Comparison of ENCODE assay signal across 8 cellular contexts in the genomic region with DNA sequence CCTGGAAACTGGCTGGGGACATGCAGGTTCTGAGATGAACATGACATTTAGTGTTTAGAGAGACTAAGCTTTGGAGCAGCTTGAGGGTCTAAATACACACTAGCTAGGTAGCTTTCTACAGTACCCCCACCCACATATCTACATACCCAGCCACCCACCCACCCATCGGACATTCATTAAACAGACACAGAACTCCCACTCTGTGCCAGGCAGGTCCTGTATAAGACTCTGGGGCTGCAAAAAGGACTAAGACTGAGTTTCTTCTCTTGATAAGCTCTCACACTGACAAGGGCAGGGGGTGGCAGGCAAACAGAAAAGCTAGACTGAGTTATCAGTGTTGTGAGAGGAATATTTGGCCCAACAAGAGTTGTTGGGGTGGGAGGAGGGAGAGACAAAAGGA. TPM values are rescaled to one million over a fixed set of nuclear protein-coding genes. Genes with fewer than 3 reads are reported as not detected.
DNase-seq lines count a peak whose midpoint lies in the region; ATAC-seq and TF ChIP-seq lines count a peak whose summit lies in the region.

No MANE protein-coding gene starts in this region.

- peaks cover 67% of the 10 kb centered on the region for H3K4me1 ChIP-seq in skeletal muscle satellite cell (ENCODE audit: control insufficient read depth, insufficient read depth, low read length)

- H3K36me3 ChIP-seq in skeletal muscle satellite cell (ENCODE audit: insufficient read depth, low read length), result peaks cover 50% of the 10 kb centered on the region

- H3K27ac Mint-ChIP-seq in HFFc6, result peak overlapping the region; percentile 88
- peak overlapping the region; percentile 93 for H3K27ac Mint-ChIP-seq in activated T-helper 2 cell treated with anti-CD3 and anti-CD28 coated beads, Interferon-gamma antibody, Interleukin-2, Interleukin-4, amounts not matched to agents 10 μg/mL and 5 μg/mL and 100 μg/mL, durations not matched to agents 14 hours and 24 hours and 36 hours

- H3K27me3 Mint-ChIP-seq in HFFc6 (ENCODE audit: insufficient read depth), result peaks cover 1% of the 10 kb centered on the region
- no peaks in the 10 kb centered on the region for H3K27me3 Mint-ChIP-seq in activated T-helper 2 cell treated with anti-CD3 and anti-CD28 coated beads, Interferon-gamma antibody, Interleukin-2, Interleukin-4, amounts not matched to agents 10 μg/mL and 5 μg/mL and 100 μg/mL, durations not matched to agents 14 hours and 24 hours and 36 hours (ENCODE audit: low read depth)

- DNase-seq in HFFc6 (no peak), left cardiac atrium (no peak), NCI-H345 (lab: John Stamatoyannopoulos, UW) (no peak), KBM-7 (no peak), NCI-H2227 (lab: John Stamatoyannopoulos, UW; ENCODE audit: unreplicated experiment) (no peak)
- DNase-seq in activated T-helper 2 cell treated with anti-CD3 and anti-CD28 coated beads, Interferon-gamma antibody, Interleukin-2, Interleukin-4, amounts not matched to agents 10 μg/mL and 5 μg/mL and 100 μg/mL, durations not matched to agents 14 hours and 24 hours and 36 hours (ENCODE audit: low spot score), result no peak

- peak overlapping the region; percentile 87 for H3K4me2 ChIP-seq in skeletal muscle satellite cell (ENCODE audit: low read length)

- H3K4me3 Mint-ChIP-seq in HFFc6, result peak overlapping the region; percentile 80
- H3K4me3 Mint-ChIP-seq in activated T-helper 2 cell treated with anti-CD3 and anti-CD28 coated beads, Interferon-gamma antibody, Interleukin-2, Interleukin-4, amounts not matched to agents 10 μg/mL and 5 μg/mL and 100 μg/mL, durations not matched to agents 14 hours and 24 hours and 36 hours (ENCODE audit: low read depth), result peak overlapping the region; percentile 77

- H3K36me3 Mint-ChIP-seq in HFFc6 (ENCODE audit: low read depth), result peaks cover 36% of the 10 kb centered on the region
- peaks cover 54% of the 10 kb centered on the region for H3K36me3 Mint-ChIP-seq in activated T-helper 2 cell treated with anti-CD3 and anti-CD28 coated beads, Interferon-gamma antibody, Interleukin-2, Interleukin-4, amounts not matched to agents 10 μg/mL and 5 μg/mL and 100 μg/mL, durations not matched to agents 14 hours and 24 hours and 36 hours (ENCODE audit: low read depth)

- no peak for TF ChIP-seq CTCF in HFFc6 (IDR thresholded peaks at IDR 0.05)

- intact Hi-C loops in activated T-helper 2 cell treated with anti-CD3 and anti-CD28 coated beads, Interferon-gamma antibody, Interleukin-2, Interleukin-4, amounts not matched to agents 10 μg/mL and 5 μg/mL and 100 μg/mL, durations not matched to agents 14 hours and 24 hours and 36 hours (cut with micrococcal nuclease), result no loop called here
- intact Hi-C loops in left cardiac atrium (cut with DNase I), result no loop called here

- ATAC-seq in left cardiac atrium, result peak; percentile 6 to 13
- no peak for ATAC-seq in GM19467 (IDR thresholded peaks at IDR 0.05; ENCODE audit: unreplicated experiment)

- H3K9me3 ChIP-seq in skeletal muscle satellite cell (replicated peaks; ENCODE audit: low read length), result no peaks in the 10 kb centered on the region

- H3K4me1 Mint-ChIP-seq in HFFc6 (ENCODE audit: low read depth), result peaks cover 88% of the 10 kb centered on the region
- peaks cover 63% of the 10 kb centered on the region for H3K4me1 Mint-ChIP-seq in activated T-helper 2 cell treated with anti-CD3 and anti-CD28 coated beads, Interferon-gamma antibody, Interleukin-2, Interleukin-4, amounts not matched to agents 10 μg/mL and 5 μg/mL and 100 μg/mL, durations not matched to agents 14 hours and 24 hours and 36 hours (ENCODE audit: low read depth)

- H3K4me3 ChIP-seq in skeletal muscle satellite cell (ENCODE audit: low read length), result no peak overlapping the region

- peak overlapping the region; percentile 77 for H3K9ac ChIP-seq in skeletal muscle satellite cell (ENCODE audit: low read depth, low read length)

- H3K27me3 ChIP-seq in skeletal muscle satellite cell (ENCODE audit: control insufficient read depth, insufficient read depth, low read length), result no peaks in the 10 kb centered on the region

- in situ Hi-C loops in KBM-7 (cut with MboI; ENCODE audit: low pct_unique_long_range_greater_than_20kb, low sequenced_read_pairs), result no loop called here

- H3K9me3 Mint-ChIP-seq in HFFc6, result no peaks in the 10 kb centered on the region
- no peaks in the 10 kb centered on the region for H3K9me3 Mint-ChIP-seq in activated T-helper 2 cell treated with anti-CD3 and anti-CD28 coated beads, Interferon-gamma antibody, Interleukin-2, Interleukin-4, amounts not matched to agents 10 μg/mL and 5 μg/mL and 100 μg/mL, durations not matched to agents 14 hours and 24 hours and 36 hours

RNA-seq across cellular contexts. Expression of gene MAP7D1, which starts 6.7 kb away (rescaled TPM):
- 100 to 1,000 TPM; 202 to 234 (median 210) TPM for total RNA-seq in HFFc6 (2021; fragmentation: NEBNext Ultra II Directional; extraction: Animal tissue kit (Norgen Biotek cat#: 25700))
- total RNA-seq in activated T-helper 2 cell treated with anti-CD3 and anti-CD28 coated beads, Interferon-gamma antibody, Interleukin-2, Interleukin-4, amounts not matched to agents 10 μg/mL and 5 μg/mL and 100 μg/mL, durations not matched to agents 14 hours and 24 hours and 36 hours, result 162 and 172 TPM in 2 replicates
- 100 to 1,000 TPM; 251 to 270 TPM for total RNA-seq in left cardiac atrium
- total RNA-seq in skeletal muscle satellite cell (2012; rRNA removed), result 94.8 and 187 TPM in 2 replicates

RNA-seq across cellular contexts. Expression of gene TRAPPC3, which starts 13.4 kb away (rescaled TPM):
- total RNA-seq in HFFc6 (2021; fragmentation: NEBNext Ultra II Directional; extraction: Animal tissue kit (Norgen Biotek cat#: 25700)), result 10 to 100 TPM; 76.6 to 93.4 (median 78.6) TPM
- 68.4 and 71.5 TPM in 2 replicates for total RNA-seq in activated T-helper 2 cell treated with anti-CD3 and anti-CD28 coated beads, Interferon-gamma antibody, Interleukin-2, Interleukin-4, amounts not matched to agents 10 μg/mL and 5 μg/mL and 100 μg/mL, durations not matched to agents 14 hours and 24 hours and 36 hours
- total RNA-seq in left cardiac atrium, result 10 to 100 TPM; 53.3 to 64.2 TPM
- 78.2 and 95.8 TPM in 2 replicates for total RNA-seq in skeletal muscle satellite cell (2012; rRNA removed)

RNA-seq across cellular contexts. Expression of gene COL8A2, which starts 37.7 kb away (rescaled TPM):
- 1 to 10 TPM; 1.9 to 6.4 (median 2.4) TPM for total RNA-seq in HFFc6 (2021; fragmentation: NEBNext Ultra II Directional; extraction: Animal tissue kit (Norgen Biotek cat#: 25700))
- total RNA-seq in activated T-helper 2 cell treated with anti-CD3 and anti-CD28 coated beads, Interferon-gamma antibody, Interleukin-2, Interleukin-4, amounts not matched to agents 10 μg/mL and 5 μg/mL and 100 μg/mL, durations not matched to agents 14 hours and 24 hours and 36 hours, result not detected in 2 replicates
- 1 to 10 TPM; 3.8 to 4.2 TPM for total RNA-seq in left cardiac atrium
- 1.0 and 1.3 TPM in 2 replicates for total RNA-seq in skeletal muscle satellite cell (2012; rRNA removed)
